In the genomic region with DNA sequence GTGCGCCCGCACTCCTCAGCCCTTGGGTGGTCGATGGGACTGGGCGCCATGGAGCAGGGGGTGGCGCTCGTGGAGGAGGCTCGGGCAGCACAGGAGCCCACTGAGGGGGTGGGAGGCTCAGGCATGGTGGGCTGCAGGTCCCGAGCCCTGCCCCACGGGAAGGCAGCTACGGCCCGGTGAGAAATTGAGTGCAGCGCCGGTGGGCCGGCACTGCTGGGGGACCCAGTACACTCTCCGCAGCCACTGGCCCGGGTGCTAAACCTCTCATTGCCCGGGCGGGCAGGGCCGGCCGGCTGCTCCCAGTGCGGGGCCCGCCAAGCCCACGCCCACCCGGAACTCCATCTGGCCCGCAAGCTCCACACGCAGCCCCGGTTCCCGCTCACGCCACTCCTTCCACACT, we compare ENCODE assay signal across 17 cellular contexts. TPM values are rescaled to one million over a fixed set of nuclear protein-coding genes. Genes with fewer than 3 reads are reported as not detected.
"Had no signal": no experiment of that assay in that cellular context is flagged by ENCODE, and none has a peak within 500 bp of the region (broad histone marks: within the 10 kb centered on the region; RNA-seq: fewer than 3 reads in every experiment).

No MANE protein-coding gene starts in this region.

RNA-seq across cellular contexts. Expression of a gene that starts 55.3 kb away (rescaled TPM):
- total RNA-seq: activated B cell treated with CpG ODN at 0.5 μM for 24 hours; activated CD4-positive, alpha-beta memory T cell treated with anti-CD3 and anti-CD28 coated beads for 36 hours; activated CD4-positive, alpha-beta T cell treated with anti-CD3 and anti-CD28 coated beads, Interleukin-2, amount 10 ng/mL, durations not matched to agents 24 days and 14 days; activated CD8-positive, alpha-beta memory T cell treated with anti-CD3 and anti-CD28 coated beads for 36 hours; activated CD8-positive, alpha-beta T cell treated with anti-CD3 and anti-CD28 coated beads for 36 hours; activated naive CD4-positive, alpha-beta T cell treated with anti-CD3 and anti-CD28 coated beads for 36 hours; activated naive CD4-positive, alpha-beta T cell treated with anti-CD3 and anti-CD28 coated beads, Interleukin-2, amount 50 U/mL, for 72 hours; activated naive CD8-positive, alpha-beta T cell treated with anti-CD3 and anti-CD28 coated beads for 36 hours; activated T-cell treated with anti-CD3 and anti-CD28 coated beads, Interleukin-2, amount 50 U/mL, for 72 hours; activated T-helper 1 cell treated with anti-CD3 and anti-CD28 coated beads, Interleukin-12 subunit alpha, Interleukin-12 subunit beta, Interleukin-2, Interleukin-4 antibody, amounts not matched to agents 30 ng/mL and 10 ng/mL and 1 ng/mL, durations not matched to agents 14 hours and 24 hours and 36 hours; adrenal gland; aorta; breast epithelium; T-cell; T-helper 1 cell treated with Interleukin-12 subunit alpha and Interleukin-12 subunit beta and Interleukin-4 antibody, amounts not matched to agents 30 ng/mL and 1 ng/mL, for 36 hours; T-helper 17 cell; T-helper 2 cell treated with Interferon-gamma antibody and Interleukin-4, amounts not matched to agents 100 ng/mL and 5 ng/mL, for 36 hours had no signal
- polyA plus RNA-seq: adrenal gland, aorta had no signal
